In the genomic region with DNA sequence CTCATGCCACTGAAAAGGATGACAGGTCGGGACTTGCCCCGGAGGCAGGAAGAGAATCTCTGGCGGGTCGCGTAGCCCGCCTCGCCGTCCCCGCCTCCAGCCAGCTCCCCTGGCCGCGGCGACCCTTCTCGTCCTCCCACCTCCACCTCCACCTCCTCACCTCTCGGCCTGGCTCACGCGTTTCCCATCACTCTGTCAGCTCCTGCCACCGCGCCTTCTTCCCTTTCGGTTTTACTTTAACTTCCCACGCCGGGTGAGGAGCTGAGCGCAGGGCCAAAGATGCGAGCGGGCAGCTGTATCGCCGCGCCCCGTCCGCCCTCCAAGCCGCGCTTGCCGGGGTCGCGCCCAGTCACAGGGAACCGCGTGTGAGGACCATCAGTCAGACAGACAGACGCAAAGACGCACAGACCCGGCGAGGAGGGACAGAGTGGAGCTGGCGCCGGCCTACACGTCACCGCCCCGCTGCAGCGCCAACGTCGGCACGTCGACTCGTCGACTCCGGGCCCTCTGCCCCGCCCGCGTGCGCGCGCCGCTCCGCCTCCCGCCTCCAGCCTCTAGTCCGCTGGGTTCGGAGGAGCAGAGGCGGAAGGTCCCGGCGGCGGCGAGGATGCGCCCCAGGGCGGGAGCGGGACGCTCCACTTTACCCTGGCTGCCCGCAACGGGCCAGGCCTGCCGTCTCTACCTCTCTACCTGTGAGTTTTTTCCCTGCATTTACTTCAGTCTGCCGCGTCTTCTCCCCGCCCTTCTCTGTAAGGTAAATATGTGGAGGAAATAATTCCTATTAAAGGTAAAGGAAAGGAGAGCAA, we compare ENCODE assay signal across 1 cellular context.
TF ChIP-seq lines count a peak whose summit lies in the region.

A gene with protein sequence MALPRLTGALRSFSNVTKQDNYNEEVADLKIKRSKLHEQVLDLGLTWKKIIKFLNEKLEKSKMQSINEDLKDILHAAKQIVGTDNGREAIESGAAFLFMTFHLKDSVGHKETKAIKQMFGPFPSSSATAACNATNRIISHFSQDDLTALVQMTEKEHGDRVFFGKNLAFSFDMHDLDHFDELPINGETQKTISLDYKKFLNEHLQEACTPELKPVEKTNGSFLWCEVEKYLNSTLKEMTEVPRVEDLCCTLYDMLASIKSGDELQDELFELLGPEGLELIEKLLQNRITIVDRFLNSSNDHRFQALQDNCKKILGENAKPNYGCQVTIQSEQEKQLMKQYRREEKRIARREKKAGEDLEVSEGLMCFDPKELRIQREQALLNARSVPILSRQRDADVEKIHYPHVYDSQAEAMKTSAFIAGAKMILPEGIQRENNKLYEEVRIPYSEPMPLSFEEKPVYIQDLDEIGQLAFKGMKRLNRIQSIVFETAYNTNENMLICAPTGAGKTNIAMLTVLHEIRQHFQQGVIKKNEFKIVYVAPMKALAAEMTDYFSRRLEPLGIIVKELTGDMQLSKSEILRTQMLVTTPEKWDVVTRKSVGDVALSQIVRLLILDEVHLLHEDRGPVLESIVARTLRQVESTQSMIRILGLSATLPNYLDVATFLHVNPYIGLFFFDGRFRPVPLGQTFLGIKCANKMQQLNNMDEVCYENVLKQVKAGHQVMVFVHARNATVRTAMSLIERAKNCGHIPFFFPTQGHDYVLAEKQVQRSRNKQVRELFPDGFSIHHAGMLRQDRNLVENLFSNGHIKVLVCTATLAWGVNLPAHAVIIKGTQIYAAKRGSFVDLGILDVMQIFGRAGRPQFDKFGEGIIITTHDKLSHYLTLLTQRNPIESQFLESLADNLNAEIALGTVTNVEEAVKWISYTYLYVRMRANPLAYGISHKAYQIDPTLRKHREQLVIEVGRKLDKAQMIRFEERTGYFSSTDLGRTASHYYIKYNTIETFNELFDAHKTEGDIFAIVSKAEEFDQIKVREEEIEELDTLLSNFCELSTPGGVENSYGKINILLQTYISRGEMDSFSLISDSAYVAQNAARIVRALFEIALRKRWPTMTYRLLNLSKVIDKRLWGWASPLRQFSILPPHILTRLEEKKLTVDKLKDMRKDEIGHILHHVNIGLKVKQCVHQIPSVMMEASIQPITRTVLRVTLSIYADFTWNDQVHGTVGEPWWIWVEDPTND (N-terminal part only) (minus strand): TSS at position 429 of the 806 bp plus-strand sequence. CDS start 13,332 bp downstream, outside the sequence.

TF ChIP-seq in HepG2, 621 proteins besides CTCF, POLR2A, EP300 and RAD21 (continued from another document and continues in another):
- TF ChIP-seq, protein P1, sequence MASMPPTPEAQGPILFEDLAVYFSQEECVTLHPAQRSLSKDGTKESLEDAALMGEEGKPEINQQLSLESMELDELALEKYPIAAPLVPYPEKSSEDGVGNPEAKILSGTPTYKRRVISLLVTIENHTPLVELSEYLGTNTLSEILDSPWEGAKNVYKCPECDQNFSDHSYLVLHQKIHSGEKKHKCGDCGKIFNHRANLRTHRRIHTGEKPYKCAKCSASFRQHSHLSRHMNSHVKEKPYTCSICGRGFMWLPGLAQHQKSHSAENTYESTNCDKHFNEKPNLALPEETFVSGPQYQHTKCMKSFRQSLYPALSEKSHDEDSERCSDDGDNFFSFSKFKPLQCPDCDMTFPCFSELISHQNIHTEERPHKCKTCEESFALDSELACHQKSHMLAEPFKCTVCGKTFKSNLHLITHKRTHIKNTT (CRISPR knock-in tag; IDR thresholded peaks at IDR 0.05), result no peak
- no peak; the same call in 1 of the 2 replicates for TF ChIP-seq ZNF367 (CRISPR knock-in tag; IDR thresholded peaks at IDR 0.05; ENCODE audit: borderline replicate concordance)
- TF ChIP-seq YEATS4 (CRISPR knock-in tag; IDR thresholded peaks at IDR 0.05; ENCODE audit: borderline replicate concordance), result peak; percentile 94
- TF ChIP-seq NCOA5 (CRISPR knock-in tag; IDR thresholded peaks at IDR 0.05), result no peak
- TF ChIP-seq, protein P2, sequence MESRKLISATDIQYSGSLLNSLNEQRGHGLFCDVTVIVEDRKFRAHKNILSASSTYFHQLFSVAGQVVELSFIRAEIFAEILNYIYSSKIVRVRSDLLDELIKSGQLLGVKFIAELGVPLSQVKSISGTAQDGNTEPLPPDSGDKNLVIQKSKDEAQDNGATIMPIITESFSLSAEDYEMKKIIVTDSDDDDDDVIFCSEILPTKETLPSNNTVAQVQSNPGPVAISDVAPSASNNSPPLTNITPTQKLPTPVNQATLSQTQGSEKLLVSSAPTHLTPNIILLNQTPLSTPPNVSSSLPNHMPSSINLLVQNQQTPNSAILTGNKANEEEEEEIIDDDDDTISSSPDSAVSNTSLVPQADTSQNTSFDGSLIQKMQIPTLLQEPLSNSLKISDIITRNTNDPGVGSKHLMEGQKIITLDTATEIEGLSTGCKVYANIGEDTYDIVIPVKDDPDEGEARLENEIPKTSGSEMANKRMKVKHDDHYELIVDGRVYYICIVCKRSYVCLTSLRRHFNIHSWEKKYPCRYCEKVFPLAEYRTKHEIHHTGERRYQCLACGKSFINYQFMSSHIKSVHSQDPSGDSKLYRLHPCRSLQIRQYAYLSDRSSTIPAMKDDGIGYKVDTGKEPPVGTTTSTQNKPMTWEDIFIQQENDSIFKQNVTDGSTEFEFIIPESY (CRISPR knock-in tag; IDR thresholded peaks at IDR 0.05), result no peak
- TF ChIP-seq TAF15 (IDR thresholded peaks at IDR 0.05; ENCODE audit: low read depth, low read length, poor library complexity, severe bottlenecking), result no peak
- TF ChIP-seq MZF1 (CRISPR knock-in tag; IDR thresholded peaks at IDR 0.05; ENCODE audit: borderline replicate concordance), result peak; percentile 83; the same call in 1 of the 2 replicates
- TF ChIP-seq TRIM24 (CRISPR knock-in tag; IDR thresholded peaks at IDR 0.05), result no peak
- TF ChIP-seq SMARCC2 (IDR thresholded peaks at IDR 0.05), result no peak
- TF ChIP-seq EED (CRISPR knock-in tag; IDR thresholded peaks at IDR 0.05), result peak; percentile 98
- TF ChIP-seq ZNF605 (CRISPR knock-in tag; IDR thresholded peaks at IDR 0.05), result peak; percentile 70; the same call in 1 of the 2 replicates
- no peak for TF ChIP-seq SP140L (CRISPR knock-in tag; IDR thresholded peaks at IDR 0.05; ENCODE audit: borderline replicate concordance)
- TF ChIP-seq GABPB1 (CRISPR knock-in tag; IDR thresholded peaks at IDR 0.05), result peak; percentile 87
- TF ChIP-seq ZSCAN29 (CRISPR knock-in tag; conservative IDR thresholded peaks at IDR 0.05), result peak; percentile 70; the same call in 1 of the 2 replicates
- peak; percentile 97 for TF ChIP-seq ZNF274 (CRISPR knock-in tag; IDR thresholded peaks at IDR 0.05)
- peak; percentile 68 for TF ChIP-seq HDAC2 (CRISPR knock-in tag; IDR thresholded peaks at IDR 0.05)
- TF ChIP-seq ZNF451 (CRISPR knock-in tag; IDR thresholded peaks at IDR 0.05), result peak; percentile 93
- TF ChIP-seq TOE1 (CRISPR knock-in tag; IDR thresholded peaks at IDR 0.05), result peak; percentile 73; the same call in 1 of the 2 replicates
- TF ChIP-seq NFIC (IDR thresholded peaks at IDR 0.05; ENCODE audit: low read length), result no peak
- no peak for TF ChIP-seq NFIB (CRISPR knock-in tag; IDR thresholded peaks at IDR 0.05; ENCODE audit: borderline replicate concordance)
- 0 out of 2 replicates have a peak, but pooled peaks have one; percentile 26 for TF ChIP-seq ZNF75D (CRISPR knock-in tag; IDR thresholded peaks at IDR 0.05; ENCODE audit: borderline replicate concordance)
- TF ChIP-seq MATR3 (CRISPR knock-in tag; IDR thresholded peaks at IDR 0.05), result no peak
- peak; percentile 85 for TF ChIP-seq ZMAT3 (CRISPR knock-in tag; conservative IDR thresholded peaks at IDR 0.05)
- no peak for TF ChIP-seq ZBTB1 (CRISPR knock-in tag; IDR thresholded peaks at IDR 0.05; ENCODE audit: borderline replicate concordance)
- peak; percentile 95 for TF ChIP-seq SMAD9 (CRISPR knock-in tag; IDR thresholded peaks at IDR 0.05)
- peak; percentile 41; the same call in 1 of the 2 replicates for TF ChIP-seq ZNF839 (CRISPR knock-in tag; IDR thresholded peaks at IDR 0.05; ENCODE audit: borderline replicate concordance)
- 0 out of 2 replicates have a peak, but pooled peaks have one; percentile 86 for TF ChIP-seq PRMT3 (CRISPR knock-in tag; IDR thresholded peaks at IDR 0.05; ENCODE audit: borderline replicate concordance, low read depth)
- peak; percentile 94 for TF ChIP-seq SALL1 (CRISPR knock-in tag; IDR thresholded peaks at IDR 0.05)
- peak; percentile 54 for TF ChIP-seq SALL2 (CRISPR knock-in tag; IDR thresholded peaks at IDR 0.05)
- TF ChIP-seq, protein P3, sequence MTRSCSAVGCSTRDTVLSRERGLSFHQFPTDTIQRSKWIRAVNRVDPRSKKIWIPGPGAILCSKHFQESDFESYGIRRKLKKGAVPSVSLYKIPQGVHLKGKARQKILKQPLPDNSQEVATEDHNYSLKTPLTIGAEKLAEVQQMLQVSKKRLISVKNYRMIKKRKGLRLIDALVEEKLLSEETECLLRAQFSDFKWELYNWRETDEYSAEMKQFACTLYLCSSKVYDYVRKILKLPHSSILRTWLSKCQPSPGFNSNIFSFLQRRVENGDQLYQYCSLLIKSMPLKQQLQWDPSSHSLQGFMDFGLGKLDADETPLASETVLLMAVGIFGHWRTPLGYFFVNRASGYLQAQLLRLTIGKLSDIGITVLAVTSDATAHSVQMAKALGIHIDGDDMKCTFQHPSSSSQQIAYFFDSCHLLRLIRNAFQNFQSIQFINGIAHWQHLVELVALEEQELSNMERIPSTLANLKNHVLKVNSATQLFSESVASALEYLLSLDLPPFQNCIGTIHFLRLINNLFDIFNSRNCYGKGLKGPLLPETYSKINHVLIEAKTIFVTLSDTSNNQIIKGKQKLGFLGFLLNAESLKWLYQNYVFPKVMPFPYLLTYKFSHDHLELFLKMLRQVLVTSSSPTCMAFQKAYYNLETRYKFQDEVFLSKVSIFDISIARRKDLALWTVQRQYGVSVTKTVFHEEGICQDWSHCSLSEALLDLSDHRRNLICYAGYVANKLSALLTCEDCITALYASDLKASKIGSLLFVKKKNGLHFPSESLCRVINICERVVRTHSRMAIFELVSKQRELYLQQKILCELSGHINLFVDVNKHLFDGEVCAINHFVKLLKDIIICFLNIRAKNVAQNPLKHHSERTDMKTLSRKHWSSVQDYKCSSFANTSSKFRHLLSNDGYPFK (CRISPR knock-in tag; IDR thresholded peaks at IDR 0.05; ENCODE audit: borderline replicate concordance), result peak; percentile 67; the same call in 1 of the 2 replicates
- TF ChIP-seq EEA1 (CRISPR knock-in tag; IDR thresholded peaks at IDR 0.05; ENCODE audit: borderline replicate concordance), result peak; percentile 89; the same call in 1 of the 2 replicates
- TF ChIP-seq HNRNPK (IDR thresholded peaks at IDR 0.05; ENCODE audit: low read depth, low read length, poor library complexity, severe bottlenecking), result no peak
- peak; percentile 68; the same call in 1 of the 2 replicates for TF ChIP-seq TGIF2 (CRISPR knock-in tag; IDR thresholded peaks at IDR 0.05)
- TF ChIP-seq, protein P4, sequence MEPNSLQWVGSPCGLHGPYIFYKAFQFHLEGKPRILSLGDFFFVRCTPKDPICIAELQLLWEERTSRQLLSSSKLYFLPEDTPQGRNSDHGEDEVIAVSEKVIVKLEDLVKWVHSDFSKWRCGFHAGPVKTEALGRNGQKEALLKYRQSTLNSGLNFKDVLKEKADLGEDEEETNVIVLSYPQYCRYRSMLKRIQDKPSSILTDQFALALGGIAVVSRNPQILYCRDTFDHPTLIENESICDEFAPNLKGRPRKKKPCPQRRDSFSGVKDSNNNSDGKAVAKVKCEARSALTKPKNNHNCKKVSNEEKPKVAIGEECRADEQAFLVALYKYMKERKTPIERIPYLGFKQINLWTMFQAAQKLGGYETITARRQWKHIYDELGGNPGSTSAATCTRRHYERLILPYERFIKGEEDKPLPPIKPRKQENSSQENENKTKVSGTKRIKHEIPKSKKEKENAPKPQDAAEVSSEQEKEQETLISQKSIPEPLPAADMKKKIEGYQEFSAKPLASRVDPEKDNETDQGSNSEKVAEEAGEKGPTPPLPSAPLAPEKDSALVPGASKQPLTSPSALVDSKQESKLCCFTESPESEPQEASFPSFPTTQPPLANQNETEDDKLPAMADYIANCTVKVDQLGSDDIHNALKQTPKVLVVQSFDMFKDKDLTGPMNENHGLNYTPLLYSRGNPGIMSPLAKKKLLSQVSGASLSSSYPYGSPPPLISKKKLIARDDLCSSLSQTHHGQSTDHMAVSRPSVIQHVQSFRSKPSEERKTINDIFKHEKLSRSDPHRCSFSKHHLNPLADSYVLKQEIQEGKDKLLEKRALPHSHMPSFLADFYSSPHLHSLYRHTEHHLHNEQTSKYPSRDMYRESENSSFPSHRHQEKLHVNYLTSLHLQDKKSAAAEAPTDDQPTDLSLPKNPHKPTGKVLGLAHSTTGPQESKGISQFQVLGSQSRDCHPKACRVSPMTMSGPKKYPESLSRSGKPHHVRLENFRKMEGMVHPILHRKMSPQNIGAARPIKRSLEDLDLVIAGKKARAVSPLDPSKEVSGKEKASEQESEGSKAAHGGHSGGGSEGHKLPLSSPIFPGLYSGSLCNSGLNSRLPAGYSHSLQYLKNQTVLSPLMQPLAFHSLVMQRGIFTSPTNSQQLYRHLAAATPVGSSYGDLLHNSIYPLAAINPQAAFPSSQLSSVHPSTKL (CRISPR knock-in tag; IDR thresholded peaks at IDR 0.05), result peak; percentile 83
- peak; percentile 85; the same call in 1 of the 2 replicates for TF ChIP-seq ZFP90 (CRISPR knock-in tag; IDR thresholded peaks at IDR 0.05; ENCODE audit: borderline replicate concordance)
- TF ChIP-seq, protein P5, sequence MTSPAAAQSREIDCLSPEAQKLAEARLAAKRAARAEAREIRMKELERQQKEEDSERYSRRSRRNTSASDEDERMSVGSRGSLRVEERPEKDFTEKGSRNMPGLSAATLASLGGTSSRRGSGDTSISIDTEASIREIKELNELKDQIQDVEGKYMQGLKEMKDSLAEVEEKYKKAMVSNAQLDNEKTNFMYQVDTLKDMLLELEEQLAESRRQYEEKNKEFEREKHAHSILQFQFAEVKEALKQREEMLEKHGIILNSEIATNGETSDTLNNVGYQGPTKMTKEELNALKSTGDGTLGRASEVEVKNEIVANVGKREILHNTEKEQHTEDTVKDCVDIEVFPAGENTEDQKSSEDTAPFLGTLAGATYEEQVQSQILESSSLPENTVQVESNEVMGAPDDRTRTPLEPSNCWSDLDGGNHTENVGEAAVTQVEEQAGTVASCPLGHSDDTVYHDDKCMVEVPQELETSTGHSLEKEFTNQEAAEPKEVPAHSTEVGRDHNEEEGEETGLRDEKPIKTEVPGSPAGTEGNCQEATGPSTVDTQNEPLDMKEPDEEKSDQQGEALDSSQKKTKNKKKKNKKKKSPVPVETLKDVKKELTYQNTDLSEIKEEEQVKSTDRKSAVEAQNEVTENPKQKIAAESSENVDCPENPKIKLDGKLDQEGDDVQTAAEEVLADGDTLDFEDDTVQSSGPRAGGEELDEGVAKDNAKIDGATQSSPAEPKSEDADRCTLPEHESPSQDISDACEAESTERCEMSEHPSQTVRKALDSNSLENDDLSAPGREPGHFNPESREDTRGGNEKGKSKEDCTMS (CRISPR knock-in tag; conservative IDR thresholded peaks at IDR 0.05), result no peak
- TF ChIP-seq ELF1 (CRISPR knock-in tag; IDR thresholded peaks at IDR 0.05), result no peak
- TF ChIP-seq KMT2A (CRISPR knock-in tag; IDR thresholded peaks at IDR 0.05), result peak; percentile 95
- TF ChIP-seq ZNF615 (CRISPR knock-in tag; IDR thresholded peaks at IDR 0.05; ENCODE audit: borderline replicate concordance), result peak; percentile 63; the same call in 1 of the 2 replicates
